ENCODE assay signal across 35 cellular contexts in genomic region chr17:39946551-39947330, GRCh38. TPM values are rescaled to one million over a fixed set of nuclear protein-coding genes. Genes with fewer than 3 reads are reported as not detected.
DNase-seq lines count a peak whose midpoint lies in the region; ATAC-seq, FAIRE-seq and TF ChIP-seq lines count a peak whose summit lies in the region.
"Had no signal": no experiment of that assay in that cellular context is flagged by ENCODE, and none has a peak within 500 bp of the region (broad histone marks: within the 10 kb centered on the region; RNA-seq: fewer than 3 reads in every experiment).

No MANE protein-coding gene starts in this region.

- no peak for ATAC-seq in activated naive CD8-positive, alpha-beta T cell treated with anti-CD3 and anti-CD28 coated beads, Interleukin-2, amount 10 ng/mL, durations not matched to agents 7 days and 5 days (ENCODE audit: low read depth)
- no peak for ATAC-seq in stimulated activated memory B cell treated with anti-CD40 and anti-IgM and Interleukin-4, amounts not matched to agents 10 μg/mL and 1 μg/mL and 100 μg/mL, for 72 hours
- ATAC-seq in body of pancreas = no peak
- ATAC-seq: activated CD8-positive, alpha-beta T cell treated with anti-CD3 and anti-CD28 coated beads for 36 hours; left lung; PC-3 had no signal

- peaks cover 10% of the 10 kb centered on the region for H3K4me1 Mint-ChIP-seq in activated naive CD8-positive, alpha-beta T cell treated with anti-CD3 and anti-CD28 coated beads, Interleukin-2, amount 10 ng/mL, durations not matched to agents 7 days and 5 days
- H3K4me1 Mint-ChIP-seq in activated naive CD8-positive, alpha-beta T cell treated with anti-CD3 and anti-CD28 coated beads for 36 hours = peaks cover 14% of the 10 kb centered on the region
- peaks cover 55% of the 10 kb centered on the region for H3K4me1 Mint-ChIP-seq in stimulated activated memory B cell treated with anti-CD40 and anti-IgM and Interleukin-4, amounts not matched to agents 10 μg/mL and 1 μg/mL and 100 μg/mL, for 72 hours

- H3K4me3 ChIP-seq in bronchial epithelial cell (ENCODE audit: low read depth, low read length) (no peak overlapping the region), body of pancreas (no peak overlapping the region)
- H3K4me3 ChIP-seq: left lung, suprapubic skin, upper lobe of left lung had no signal

- H3K36me3 ChIP-seq in bronchial epithelial cell (ENCODE audit: control insufficient read depth, insufficient read depth, low read length) = no peaks in the 10 kb centered on the region
- H3K36me3 ChIP-seq in body of pancreas (replicated peaks in 1 of 2; ENCODE audit: insufficient read depth in 1 of 2, low read depth in 2 of 2) = no peaks in the 10 kb centered on the region
- H3K36me3 ChIP-seq: left lung, suprapubic skin, upper lobe of left lung had no signal

- H3K9me3 ChIP-seq in body of pancreas = no peaks in the 10 kb centered on the region
- H3K9me3 ChIP-seq: Caco-2, left lung, suprapubic skin, upper lobe of left lung had no signal

- POLR2A ChIA-PET in activated naive CD8-positive, alpha-beta T cell treated with anti-CD3 and anti-CD28 coated beads, Interleukin-2, amount 10 ng/mL, durations not matched to agents 7 days and 5 days (lab: Charles Lee) = no interaction called here

- H3K27me3 ChIP-seq in bronchial epithelial cell (ENCODE audit: control insufficient read depth, insufficient read depth, low read length) = no peaks in the 10 kb centered on the region
- no peaks in the 10 kb centered on the region for H3K27me3 ChIP-seq in body of pancreas
- H3K27me3 ChIP-seq: left lung, upper lobe of left lung had no signal

- no peaks in the 10 kb centered on the region for H3K27me3 Mint-ChIP-seq in activated naive CD8-positive, alpha-beta T cell treated with anti-CD3 and anti-CD28 coated beads, Interleukin-2, amount 10 ng/mL, durations not matched to agents 7 days and 5 days
- H3K27me3 Mint-ChIP-seq in activated naive CD8-positive, alpha-beta T cell treated with anti-CD3 and anti-CD28 coated beads for 36 hours = no peaks in the 10 kb centered on the region
- H3K27me3 Mint-ChIP-seq in stimulated activated memory B cell treated with anti-CD40 and anti-IgM and Interleukin-4, amounts not matched to agents 10 μg/mL and 1 μg/mL and 100 μg/mL, for 72 hours = no peaks in the 10 kb centered on the region
- H3K27me3 Mint-ChIP-seq: activated CD8-positive, alpha-beta T cell treated with anti-CD3 and anti-CD28 coated beads for 36 hours had no signal

- 69 to 83% methylated on average over 13 to 15 of the region's 15 CpGs for WGBS in body of pancreas, 2 donors

- intact Hi-C loops in body of pancreas (cut with DNase I) = no loop called here

- H3K9me3 Mint-ChIP-seq in activated naive CD8-positive, alpha-beta T cell treated with anti-CD3 and anti-CD28 coated beads, Interleukin-2, amount 10 ng/mL, durations not matched to agents 7 days and 5 days = no peaks in the 10 kb centered on the region
- H3K9me3 Mint-ChIP-seq in activated naive CD8-positive, alpha-beta T cell treated with anti-CD3 and anti-CD28 coated beads for 36 hours = no peaks in the 10 kb centered on the region
- no peaks in the 10 kb centered on the region for H3K9me3 Mint-ChIP-seq in stimulated activated memory B cell treated with anti-CD40 and anti-IgM and Interleukin-4, amounts not matched to agents 10 μg/mL and 1 μg/mL and 100 μg/mL, for 72 hours
- H3K9me3 Mint-ChIP-seq: activated CD8-positive, alpha-beta T cell treated with anti-CD3 and anti-CD28 coated beads for 36 hours; activated naive CD4-positive, alpha-beta T cell treated with anti-CD3 and anti-CD28 coated beads, Interleukin-2, amount 10 ng/mL, durations not matched to agents 7 days and 5 days; immature natural killer cell had no signal

- no peak for TF ChIP-seq POLR2A in body of pancreas (IDR thresholded peaks at IDR 0.05)

- no peak overlapping the region for H3K27ac ChIP-seq in body of pancreas
- H3K27ac ChIP-seq: left lung, parathyroid adenoma, suprapubic skin had no signal

- no peak for TF ChIP-seq CTCF in bronchial epithelial cell (IDR thresholded peaks at IDR 0.05; ENCODE audit: insufficient read depth, low read length, severe bottlenecking)
- no peak for TF ChIP-seq CTCF in body of pancreas (IDR thresholded peaks at IDR 0.05)

- peak overlapping the region; percentile 32 for H3K27ac Mint-ChIP-seq in activated naive CD8-positive, alpha-beta T cell treated with anti-CD3 and anti-CD28 coated beads, Interleukin-2, amount 10 ng/mL, durations not matched to agents 7 days and 5 days
- H3K27ac Mint-ChIP-seq in activated naive CD8-positive, alpha-beta T cell treated with anti-CD3 and anti-CD28 coated beads for 36 hours = no peak overlapping the region
- H3K27ac Mint-ChIP-seq in stimulated activated memory B cell treated with anti-CD40 and anti-IgM and Interleukin-4, amounts not matched to agents 10 μg/mL and 1 μg/mL and 100 μg/mL, for 72 hours = peak overlapping the region; percentile 79
- H3K27ac Mint-ChIP-seq: activated naive CD4-positive, alpha-beta T cell treated with anti-CD3 and anti-CD28 coated beads, Interleukin-2, amount 10 ng/mL, durations not matched to agents 7 days and 5 days; CD14-positive monocyte had no signal

- H3K4me3 Mint-ChIP-seq in activated naive CD8-positive, alpha-beta T cell treated with anti-CD3 and anti-CD28 coated beads, Interleukin-2, amount 10 ng/mL, durations not matched to agents 7 days and 5 days = no peak overlapping the region
- no peak overlapping the region for H3K4me3 Mint-ChIP-seq in activated naive CD8-positive, alpha-beta T cell treated with anti-CD3 and anti-CD28 coated beads for 36 hours
- H3K4me3 Mint-ChIP-seq in stimulated activated memory B cell treated with anti-CD40 and anti-IgM and Interleukin-4, amounts not matched to agents 10 μg/mL and 1 μg/mL and 100 μg/mL, for 72 hours = no peak overlapping the region
- H3K4me3 Mint-ChIP-seq: activated CD8-positive, alpha-beta T cell treated with anti-CD3 and anti-CD28 coated beads for 36 hours; activated naive CD4-positive, alpha-beta T cell treated with anti-CD3 and anti-CD28 coated beads, Interleukin-2, amount 10 ng/mL, durations not matched to agents 7 days and 5 days; CD14-positive monocyte; immature natural killer cell had no signal

- FAIRE-seq in bronchial epithelial cell (lab: Jason Lieb, UNC) = no peak
- FAIRE-seq: endothelial cell of umbilical vein, G401.6, small intestine had no signal

- H3K36me3 Mint-ChIP-seq in activated naive CD8-positive, alpha-beta T cell treated with anti-CD3 and anti-CD28 coated beads, Interleukin-2, amount 10 ng/mL, durations not matched to agents 7 days and 5 days = no peaks in the 10 kb centered on the region
- H3K36me3 Mint-ChIP-seq in activated naive CD8-positive, alpha-beta T cell treated with anti-CD3 and anti-CD28 coated beads for 36 hours = no peaks in the 10 kb centered on the region
- H3K36me3 Mint-ChIP-seq in stimulated activated memory B cell treated with anti-CD40 and anti-IgM and Interleukin-4, amounts not matched to agents 10 μg/mL and 1 μg/mL and 100 μg/mL, for 72 hours = no peaks in the 10 kb centered on the region
- H3K36me3 Mint-ChIP-seq: activated naive CD4-positive, alpha-beta T cell treated with anti-CD3 and anti-CD28 coated beads, Interleukin-2, amount 10 ng/mL, durations not matched to agents 7 days and 5 days; CD14-positive monocyte; immature natural killer cell had no signal

- peaks cover 9% of the 10 kb centered on the region for H3K4me1 ChIP-seq in body of pancreas
- H3K4me1 ChIP-seq: Caco-2 had no signal

- DNase-seq in activated naive CD8-positive, alpha-beta T cell treated with anti-CD3 and anti-CD28 coated beads, Interleukin-2, amount 10 ng/mL, durations not matched to agents 7 days and 5 days = no peak
- no peak for DNase-seq in activated naive CD8-positive, alpha-beta T cell treated with anti-CD3 and anti-CD28 coated beads for 36 hours
- DNase-seq in bronchial epithelial cell (ENCODE audit: low read depth) (peak; percentile 74), body of pancreas (no peak), NCI-H1930 (lab: John Stamatoyannopoulos, UW) (no peak)
- DNase-seq: 8988T; activated CD4-positive, alpha-beta T cell treated with anti-CD3 and anti-CD28 coated beads for 1 hour; activated CD8-positive, alpha-beta memory T cell treated with anti-CD3 and anti-CD28 coated beads, Interleukin-2, amount 50 U/mL, for 48 hours; activated CD8-positive, alpha-beta T cell treated with anti-CD3 and anti-CD28 coated beads for 36 hours; activated naive CD4-positive, alpha-beta T cell treated with anti-CD3 and anti-CD28 coated beads, Interleukin-2, amount 10 ng/mL, durations not matched to agents 7 days and 5 days; amniotic stem cell; Caco-2; immature natural killer cell; mesenchymal stem cell; NCI-H1436; NCI-H2081 treated with DMSO at 0.1 percent for 48 hours; NCI-H226; NCI-H526 treated with DMSO at 0.1 percent for 48 hours; NK-92 treated with Interleukin-12 subunit alpha and Interleukin-12 subunit beta, amount 100 ng/mL, for 24 hours; PC-3; retina; Right ventricle myocardium superior; small intestine; stimulated activated naive CD4-positive, alpha-beta T cell; upper lobe of left lung had no signal

RNA-seq across cellular contexts. Expression of gene GSDMA, which starts 16.1 kb away (rescaled TPM):
- under 1 TPM in 1 of 2 experiments, not detected in 1; 0.26 TPM for total RNA-seq in activated naive CD8-positive, alpha-beta T cell treated with anti-CD3 and anti-CD28 coated beads, Interleukin-2, amount 10 ng/mL, durations not matched to agents 7 days and 5 days
- under 1 TPM; 0.14 to 0.16 TPM for total RNA-seq in activated naive CD8-positive, alpha-beta T cell treated with anti-CD3 and anti-CD28 coated beads for 36 hours
- 0.26 and 0.38 TPM in 2 replicates for total RNA-seq in bronchial epithelial cell
- 1 to 10 TPM in 1 of 2 donors, not detected in 1; 3.4 TPM for total RNA-seq in body of pancreas
- total RNA-seq: Caco-2, endothelial cell of umbilical vein, glomerular endothelial cell, LHCN-M2, PC-3 had no signal

RNA-seq across cellular contexts. Expression of gene LRRC3C, which starts 19.2 kb away (rescaled TPM):
- not detected for total RNA-seq in activated naive CD8-positive, alpha-beta T cell treated with anti-CD3 and anti-CD28 coated beads, Interleukin-2, amount 10 ng/mL, durations not matched to agents 7 days and 5 days
- total RNA-seq in activated naive CD8-positive, alpha-beta T cell treated with anti-CD3 and anti-CD28 coated beads for 36 hours = not detected
- total RNA-seq in bronchial epithelial cell (not detected in 2 replicates), body of pancreas (not detected)
- total RNA-seq: activated CD8-positive, alpha-beta T cell treated with anti-CD3 and anti-CD28 coated beads for 36 hours; Caco-2; endothelial cell of umbilical vein; glomerular endothelial cell; left lung; LHCN-M2; PC-3; Right ventricle myocardium superior; T-helper 2 cell treated with Interferon-gamma antibody and Interleukin-4, amounts not matched to agents 100 ng/mL and 5 ng/mL, for 36 hours; upper lobe of left lung had no signal

RNA-seq across cellular contexts. Expression of gene ORMDL3, which starts 19.3 kb away (rescaled TPM):
- total RNA-seq in activated naive CD8-positive, alpha-beta T cell treated with anti-CD3 and anti-CD28 coated beads, Interleukin-2, amount 10 ng/mL, durations not matched to agents 7 days and 5 days = 100 to 1,000 TPM; 149 to 159 TPM
- total RNA-seq in activated naive CD8-positive, alpha-beta T cell treated with anti-CD3 and anti-CD28 coated beads for 36 hours = 10 to 100 TPM; 59.1 to 62.3 TPM
- total RNA-seq in bronchial epithelial cell (26.6 and 30.7 TPM in 2 replicates), body of pancreas (10 to 100 TPM; 65.6 to 91.0 TPM)

RNA-seq across cellular contexts. Expression of gene GSDMB, which starts 28.3 kb away (rescaled TPM):
- 10 to 100 TPM; 67.0 to 69.8 TPM for total RNA-seq in activated naive CD8-positive, alpha-beta T cell treated with anti-CD3 and anti-CD28 coated beads, Interleukin-2, amount 10 ng/mL, durations not matched to agents 7 days and 5 days
- 1 to 10 TPM; 7.6 to 8.7 TPM for total RNA-seq in activated naive CD8-positive, alpha-beta T cell treated with anti-CD3 and anti-CD28 coated beads for 36 hours
- total RNA-seq in bronchial epithelial cell = 5.8 and 6.1 TPM in 2 replicates
- total RNA-seq in body of pancreas = 10 to 100 TPM; 16.3 to 18.5 TPM

RNA-seq across cellular contexts. Expression of gene PSMD3, which starts 33.9 kb away (rescaled TPM):
- 10 to 100 TPM; 82.5 to 87.9 TPM for total RNA-seq in activated naive CD8-positive, alpha-beta T cell treated with anti-CD3 and anti-CD28 coated beads, Interleukin-2, amount 10 ng/mL, durations not matched to agents 7 days and 5 days
- 100 to 1,000 TPM; 173 to 177 TPM for total RNA-seq in activated naive CD8-positive, alpha-beta T cell treated with anti-CD3 and anti-CD28 coated beads for 36 hours
- total RNA-seq in bronchial epithelial cell = 79.8 and 83.1 TPM in 2 replicates
- total RNA-seq in body of pancreas = 10 to 100 TPM; 39.6 to 40.2 TPM
